ENCODE assay signal across 4 cellular contexts in genomic region chr17:18677381-18677780, GRCh38. TPM values are rescaled to one million over a fixed set of nuclear protein-coding genes. Genes with fewer than 3 reads are reported as not detected.
"Had no signal": no experiment of that assay in that cellular context is flagged by ENCODE, and none has a peak within 500 bp of the region (broad histone marks: within the 10 kb centered on the region; RNA-seq: fewer than 3 reads in every experiment).

No MANE protein-coding gene starts in this region.

RNA-seq across cellular contexts. Expression of gene TBC1D28, which starts 33.2 kb away (rescaled TPM):
- total RNA-seq: LHCN-M2, M059J, MCF 10A, NCI-H460 had no signal
